In the genomic region with DNA sequence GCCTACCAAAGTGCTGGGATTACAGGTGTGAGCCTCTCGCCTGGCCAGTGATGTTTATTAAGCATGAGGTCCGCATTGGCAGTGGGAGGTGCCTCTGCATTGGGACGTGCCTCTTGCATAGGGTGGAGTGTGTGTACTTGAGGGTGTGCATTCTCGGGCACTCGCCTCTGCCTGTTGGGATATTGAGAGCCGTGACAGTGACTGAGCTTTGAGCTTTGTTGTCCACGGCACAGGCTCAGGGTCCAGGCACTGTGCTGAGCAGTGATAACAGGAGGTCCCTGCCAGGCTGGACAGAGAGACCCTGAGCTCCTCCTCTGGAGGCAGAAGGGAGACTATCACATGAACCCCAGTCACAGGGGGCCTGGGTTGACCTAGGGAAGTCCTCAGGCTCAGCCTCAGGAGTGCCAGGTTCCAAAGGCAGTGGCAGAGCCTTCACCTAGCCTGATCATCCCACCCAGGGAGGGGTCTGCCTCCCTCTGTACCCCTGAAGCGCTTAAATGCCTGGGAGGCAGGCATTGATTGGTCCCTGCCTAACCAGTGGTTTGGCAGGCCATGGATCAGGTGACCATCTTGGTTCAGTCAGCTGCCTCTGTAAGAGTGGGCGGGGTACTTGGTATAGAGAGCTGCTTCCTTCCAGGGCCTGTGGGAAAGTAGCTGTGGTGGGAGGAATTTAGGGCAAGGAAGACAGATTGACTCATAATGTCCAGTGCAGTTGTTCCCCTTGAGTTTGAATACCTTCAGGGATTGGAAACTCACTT, we compare ENCODE assay signal across 1 cellular context.
TF ChIP-seq lines count a peak whose summit lies in the region.

No MANE protein-coding gene starts in this region.

TF ChIP-seq in HepG2, 621 proteins besides CTCF, POLR2A, EP300 and RAD21 (continued from another document and continues in another):
- TF ChIP-seq, protein P1, sequence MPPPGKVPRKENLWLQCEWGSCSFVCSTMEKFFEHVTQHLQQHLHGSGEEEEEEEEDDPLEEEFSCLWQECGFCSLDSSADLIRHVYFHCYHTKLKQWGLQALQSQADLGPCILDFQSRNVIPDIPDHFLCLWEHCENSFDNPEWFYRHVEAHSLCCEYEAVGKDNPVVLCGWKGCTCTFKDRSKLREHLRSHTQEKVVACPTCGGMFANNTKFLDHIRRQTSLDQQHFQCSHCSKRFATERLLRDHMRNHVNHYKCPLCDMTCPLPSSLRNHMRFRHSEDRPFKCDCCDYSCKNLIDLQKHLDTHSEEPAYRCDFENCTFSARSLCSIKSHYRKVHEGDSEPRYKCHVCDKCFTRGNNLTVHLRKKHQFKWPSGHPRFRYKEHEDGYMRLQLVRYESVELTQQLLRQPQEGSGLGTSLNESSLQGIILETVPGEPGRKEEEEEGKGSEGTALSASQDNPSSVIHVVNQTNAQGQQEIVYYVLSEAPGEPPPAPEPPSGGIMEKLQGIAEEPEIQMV (CRISPR knock-in tag; IDR thresholded peaks at IDR 0.05; ENCODE audit: low read depth): peak; percentile 90; the same call in 1 of the 2 replicates
- TF ChIP-seq CCAR2 (optimal IDR thresholded peaks at IDR 0.05; ENCODE audit: low read depth, low read length) (no peak), ZNF678 (CRISPR knock-in tag; IDR thresholded peaks at IDR 0.05) (no peak), HMG20A (CRISPR knock-in tag; IDR thresholded peaks at IDR 0.05; ENCODE audit: borderline replicate concordance) (0 out of 2 replicates have a peak, but pooled peaks have one; percentile 11), ZNF251 (CRISPR knock-in tag; IDR thresholded peaks at IDR 0.05) (no peak), DPF2 (CRISPR knock-in tag; IDR thresholded peaks at IDR 0.05; ENCODE audit: borderline replicate concordance, low read depth) (peak; percentile 60; the same call in 1 of the 2 replicates), SP4 (CRISPR knock-in tag; IDR thresholded peaks at IDR 0.05) (no peak), CBFB (CRISPR knock-in tag; IDR thresholded peaks at IDR 0.05) (no peak), SCMH1 (CRISPR knock-in tag; IDR thresholded peaks at IDR 0.05; ENCODE audit: borderline replicate concordance) (no peak), RARG (CRISPR knock-in tag; IDR thresholded peaks at IDR 0.05; ENCODE audit: low read depth) (no peak), MBNL3 (CRISPR knock-in tag; conservative IDR thresholded peaks at IDR 0.05) (no peak), SP2 (CRISPR knock-in tag; IDR thresholded peaks at IDR 0.05) (no peak), SMARCE1 (IDR thresholded peaks at IDR 0.05; ENCODE audit: borderline replicate concordance) (no peak), YEATS2 (CRISPR knock-in tag; IDR thresholded peaks at IDR 0.05; ENCODE audit: borderline replicate concordance) (peak; percentile 32; the same call in 1 of the 2 replicates), RFXANK (CRISPR knock-in tag; IDR thresholded peaks at IDR 0.05) (no peak), EEA1 (CRISPR knock-in tag; IDR thresholded peaks at IDR 0.05; ENCODE audit: borderline replicate concordance) (no peak), ELF3 (CRISPR knock-in tag; IDR thresholded peaks at IDR 0.05) (peak; percentile 43), POLR2AphosphoS5 (IDR thresholded peaks at IDR 0.05; ENCODE audit: low read depth, low read length) (peak; percentile 71), NFE2L2 (IDR thresholded peaks at IDR 0.05; ENCODE audit: low read length) (no peak)
- TF ChIP-seq, protein P2, sequence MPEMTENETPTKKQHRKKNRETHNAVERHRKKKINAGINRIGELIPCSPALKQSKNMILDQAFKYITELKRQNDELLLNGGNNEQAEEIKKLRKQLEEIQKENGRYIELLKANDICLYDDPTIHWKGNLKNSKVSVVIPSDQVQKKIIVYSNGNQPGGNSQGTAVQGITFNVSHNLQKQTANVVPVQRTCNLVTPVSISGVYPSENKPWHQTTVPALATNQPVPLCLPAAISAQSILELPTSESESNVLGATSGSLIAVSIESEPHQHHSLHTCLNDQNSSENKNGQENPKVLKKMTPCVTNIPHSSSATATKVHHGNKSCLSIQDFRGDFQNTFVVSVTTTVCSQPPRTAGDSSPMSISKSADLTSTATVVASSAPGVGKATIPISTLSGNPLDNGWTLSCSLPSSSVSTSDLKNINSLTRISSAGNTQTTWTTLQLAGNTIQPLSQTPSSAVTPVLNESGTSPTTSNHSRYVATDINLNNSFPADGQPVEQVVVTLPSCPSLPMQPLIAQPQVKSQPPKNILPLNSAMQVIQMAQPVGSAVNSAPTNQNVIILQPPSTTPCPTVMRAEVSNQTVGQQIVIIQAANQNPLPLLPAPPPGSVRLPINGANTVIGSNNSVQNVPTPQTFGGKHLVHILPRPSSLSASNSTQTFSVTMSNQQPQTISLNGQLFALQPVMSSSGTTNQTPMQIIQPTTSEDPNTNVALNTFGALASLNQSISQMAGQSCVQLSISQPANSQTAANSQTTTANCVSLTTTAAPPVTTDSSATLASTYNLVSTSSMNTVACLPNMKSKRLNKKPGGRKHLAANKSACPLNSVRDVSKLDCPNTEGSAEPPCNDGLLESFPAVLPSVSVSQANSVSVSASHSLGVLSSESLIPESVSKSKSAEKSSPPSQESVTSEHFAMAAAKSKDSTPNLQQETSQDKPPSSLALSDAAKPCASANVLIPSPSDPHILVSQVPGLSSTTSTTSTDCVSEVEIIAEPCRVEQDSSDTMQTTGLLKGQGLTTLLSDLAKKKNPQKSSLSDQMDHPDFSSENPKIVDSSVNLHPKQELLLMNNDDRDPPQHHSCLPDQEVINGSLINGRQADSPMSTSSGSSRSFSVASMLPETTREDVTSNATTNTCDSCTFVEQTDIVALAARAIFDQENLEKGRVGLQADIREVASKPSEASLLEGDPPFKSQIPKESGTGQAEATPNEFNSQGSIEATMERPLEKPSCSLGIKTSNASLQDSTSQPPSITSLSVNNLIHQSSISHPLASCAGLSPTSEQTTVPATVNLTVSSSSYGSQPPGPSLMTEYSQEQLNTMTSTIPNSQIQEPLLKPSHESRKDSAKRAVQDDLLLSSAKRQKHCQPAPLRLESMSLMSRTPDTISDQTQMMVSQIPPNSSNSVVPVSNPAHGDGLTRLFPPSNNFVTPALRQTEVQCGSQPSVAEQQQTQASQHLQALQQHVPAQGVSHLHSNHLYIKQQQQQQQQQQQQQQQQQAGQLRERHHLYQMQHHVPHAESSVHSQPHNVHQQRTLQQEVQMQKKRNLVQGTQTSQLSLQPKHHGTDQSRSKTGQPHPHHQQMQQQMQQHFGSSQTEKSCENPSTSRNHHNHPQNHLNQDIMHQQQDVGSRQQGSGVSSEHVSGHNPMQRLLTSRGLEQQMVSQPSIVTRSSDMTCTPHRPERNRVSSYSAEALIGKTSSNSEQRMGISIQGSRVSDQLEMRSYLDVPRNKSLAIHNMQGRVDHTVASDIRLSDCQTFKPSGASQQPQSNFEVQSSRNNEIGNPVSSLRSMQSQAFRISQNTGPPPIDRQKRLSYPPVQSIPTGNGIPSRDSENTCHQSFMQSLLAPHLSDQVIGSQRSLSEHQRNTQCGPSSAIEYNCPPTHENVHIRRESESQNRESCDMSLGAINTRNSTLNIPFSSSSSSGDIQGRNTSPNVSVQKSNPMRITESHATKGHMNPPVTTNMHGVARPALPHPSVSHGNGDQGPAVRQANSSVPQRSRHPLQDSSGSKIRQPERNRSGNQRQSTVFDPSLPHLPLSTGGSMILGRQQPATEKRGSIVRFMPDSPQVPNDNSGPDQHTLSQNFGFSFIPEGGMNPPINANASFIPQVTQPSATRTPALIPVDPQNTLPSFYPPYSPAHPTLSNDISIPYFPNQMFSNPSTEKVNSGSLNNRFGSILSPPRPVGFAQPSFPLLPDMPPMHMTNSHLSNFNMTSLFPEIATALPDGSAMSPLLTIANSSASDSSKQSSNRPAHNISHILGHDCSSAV (CRISPR knock-in tag; IDR thresholded peaks at IDR 0.05; ENCODE audit: borderline replicate concordance): no peak
- TF ChIP-seq, protein P3, sequence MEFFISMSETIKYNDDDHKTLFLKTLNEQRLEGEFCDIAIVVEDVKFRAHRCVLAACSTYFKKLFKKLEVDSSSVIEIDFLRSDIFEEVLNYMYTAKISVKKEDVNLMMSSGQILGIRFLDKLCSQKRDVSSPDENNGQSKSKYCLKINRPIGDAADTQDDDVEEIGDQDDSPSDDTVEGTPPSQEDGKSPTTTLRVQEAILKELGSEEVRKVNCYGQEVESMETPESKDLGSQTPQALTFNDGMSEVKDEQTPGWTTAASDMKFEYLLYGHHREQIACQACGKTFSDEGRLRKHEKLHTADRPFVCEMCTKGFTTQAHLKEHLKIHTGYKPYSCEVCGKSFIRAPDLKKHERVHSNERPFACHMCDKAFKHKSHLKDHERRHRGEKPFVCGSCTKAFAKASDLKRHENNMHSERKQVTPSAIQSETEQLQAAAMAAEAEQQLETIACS (CRISPR knock-in tag; IDR thresholded peaks at IDR 0.05): no peak
- TF ChIP-seq, protein P4, sequence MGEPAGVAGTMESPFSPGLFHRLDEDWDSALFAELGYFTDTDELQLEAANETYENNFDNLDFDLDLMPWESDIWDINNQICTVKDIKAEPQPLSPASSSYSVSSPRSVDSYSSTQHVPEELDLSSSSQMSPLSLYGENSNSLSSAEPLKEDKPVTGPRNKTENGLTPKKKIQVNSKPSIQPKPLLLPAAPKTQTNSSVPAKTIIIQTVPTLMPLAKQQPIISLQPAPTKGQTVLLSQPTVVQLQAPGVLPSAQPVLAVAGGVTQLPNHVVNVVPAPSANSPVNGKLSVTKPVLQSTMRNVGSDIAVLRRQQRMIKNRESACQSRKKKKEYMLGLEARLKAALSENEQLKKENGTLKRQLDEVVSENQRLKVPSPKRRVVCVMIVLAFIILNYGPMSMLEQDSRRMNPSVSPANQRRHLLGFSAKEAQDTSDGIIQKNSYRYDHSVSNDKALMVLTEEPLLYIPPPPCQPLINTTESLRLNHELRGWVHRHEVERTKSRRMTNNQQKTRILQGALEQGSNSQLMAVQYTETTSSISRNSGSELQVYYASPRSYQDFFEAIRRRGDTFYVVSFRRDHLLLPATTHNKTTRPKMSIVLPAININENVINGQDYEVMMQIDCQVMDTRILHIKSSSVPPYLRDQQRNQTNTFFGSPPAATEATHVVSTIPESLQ (CRISPR knock-in tag; conservative IDR thresholded peaks at IDR 0.05): no peak
- TF ChIP-seq, protein P5, sequence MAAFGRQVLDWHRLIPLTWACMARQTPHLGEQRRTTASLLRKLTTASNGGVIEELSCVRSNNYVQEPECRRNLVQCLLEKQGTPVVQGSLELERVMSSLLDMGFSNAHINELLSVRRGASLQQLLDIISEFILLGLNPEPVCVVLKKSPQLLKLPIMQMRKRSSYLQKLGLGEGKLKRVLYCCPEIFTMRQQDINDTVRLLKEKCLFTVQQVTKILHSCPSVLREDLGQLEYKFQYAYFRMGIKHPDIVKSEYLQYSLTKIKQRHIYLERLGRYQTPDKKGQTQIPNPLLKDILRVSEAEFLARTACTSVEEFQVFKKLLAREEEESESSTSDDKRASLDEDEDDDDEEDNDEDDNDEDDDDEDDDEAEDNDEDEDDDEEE (CRISPR knock-in tag; IDR thresholded peaks at IDR 0.05): no peak
- TF ChIP-seq, protein P6, sequence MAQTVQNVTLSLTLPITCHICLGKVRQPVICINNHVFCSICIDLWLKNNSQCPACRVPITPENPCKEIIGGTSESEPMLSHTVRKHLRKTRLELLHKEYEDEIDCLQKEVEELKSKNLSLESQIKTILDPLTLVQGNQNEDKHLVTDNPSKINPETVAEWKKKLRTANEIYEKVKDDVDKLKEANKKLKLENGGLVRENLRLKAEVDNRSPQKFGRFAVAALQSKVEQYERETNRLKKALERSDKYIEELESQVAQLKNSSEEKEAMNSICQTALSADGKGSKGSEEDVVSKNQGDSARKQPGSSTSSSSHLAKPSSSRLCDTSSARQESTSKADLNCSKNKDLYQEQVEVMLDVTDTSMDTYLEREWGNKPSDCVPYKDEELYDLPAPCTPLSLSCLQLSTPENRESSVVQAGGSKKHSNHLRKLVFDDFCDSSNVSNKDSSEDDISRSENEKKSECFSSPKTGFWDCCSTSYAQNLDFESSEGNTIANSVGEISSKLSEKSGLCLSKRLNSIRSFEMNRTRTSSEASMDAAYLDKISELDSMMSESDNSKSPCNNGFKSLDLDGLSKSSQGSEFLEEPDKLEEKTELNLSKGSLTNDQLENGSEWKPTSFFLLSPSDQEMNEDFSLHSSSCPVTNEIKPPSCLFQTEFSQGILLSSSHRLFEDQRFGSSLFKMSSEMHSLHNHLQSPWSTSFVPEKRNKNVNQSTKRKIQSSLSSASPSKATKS (CRISPR knock-in tag; IDR thresholded peaks at IDR 0.05): no peak
- TF ChIP-seq, protein P7, sequence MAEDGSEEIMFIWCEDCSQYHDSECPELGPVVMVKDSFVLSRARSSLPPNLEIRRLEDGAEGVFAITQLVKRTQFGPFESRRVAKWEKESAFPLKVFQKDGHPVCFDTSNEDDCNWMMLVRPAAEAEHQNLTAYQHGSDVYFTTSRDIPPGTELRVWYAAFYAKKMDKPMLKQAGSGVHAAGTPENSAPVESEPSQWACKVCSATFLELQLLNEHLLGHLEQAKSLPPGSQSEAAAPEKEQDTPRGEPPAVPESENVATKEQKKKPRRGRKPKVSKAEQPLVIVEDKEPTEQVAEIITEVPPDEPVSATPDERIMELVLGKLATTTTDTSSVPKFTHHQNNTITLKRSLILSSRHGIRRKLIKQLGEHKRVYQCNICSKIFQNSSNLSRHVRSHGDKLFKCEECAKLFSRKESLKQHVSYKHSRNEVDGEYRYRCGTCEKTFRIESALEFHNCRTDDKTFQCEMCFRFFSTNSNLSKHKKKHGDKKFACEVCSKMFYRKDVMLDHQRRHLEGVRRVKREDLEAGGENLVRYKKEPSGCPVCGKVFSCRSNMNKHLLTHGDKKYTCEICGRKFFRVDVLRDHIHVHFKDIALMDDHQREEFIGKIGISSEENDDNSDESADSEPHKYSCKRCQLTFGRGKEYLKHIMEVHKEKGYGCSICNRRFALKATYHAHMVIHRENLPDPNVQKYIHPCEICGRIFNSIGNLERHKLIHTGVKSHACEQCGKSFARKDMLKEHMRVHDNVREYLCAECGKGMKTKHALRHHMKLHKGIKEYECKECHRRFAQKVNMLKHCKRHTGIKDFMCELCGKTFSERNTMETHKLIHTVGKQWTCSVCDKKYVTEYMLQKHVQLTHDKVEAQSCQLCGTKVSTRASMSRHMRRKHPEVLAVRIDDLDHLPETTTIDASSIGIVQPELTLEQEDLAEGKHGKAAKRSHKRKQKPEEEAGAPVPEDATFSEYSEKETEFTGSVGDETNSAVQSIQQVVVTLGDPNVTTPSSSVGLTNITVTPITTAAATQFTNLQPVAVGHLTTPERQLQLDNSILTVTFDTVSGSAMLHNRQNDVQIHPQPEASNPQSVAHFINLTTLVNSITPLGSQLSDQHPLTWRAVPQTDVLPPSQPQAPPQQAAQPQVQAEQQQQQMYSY (CRISPR knock-in tag; IDR thresholded peaks at IDR 0.05): no peak
- TF ChIP-seq, protein P8, sequence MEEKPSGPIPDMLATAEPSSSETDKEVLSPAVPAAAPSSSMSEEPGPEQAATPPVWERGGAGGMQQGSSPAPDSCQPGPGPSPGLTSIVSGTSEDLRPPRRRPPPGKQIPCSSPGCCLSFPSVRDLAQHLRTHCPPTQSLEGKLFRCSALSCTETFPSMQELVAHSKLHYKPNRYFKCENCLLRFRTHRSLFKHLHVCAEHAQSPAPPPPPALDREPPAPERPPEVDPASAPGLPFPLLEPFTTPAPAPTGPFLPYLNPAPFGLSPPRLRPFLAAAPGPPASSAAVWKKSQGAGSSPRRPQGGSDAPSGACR (CRISPR knock-in tag; IDR thresholded peaks at IDR 0.05): peak; percentile 82
- TF ChIP-seq, protein P9, sequence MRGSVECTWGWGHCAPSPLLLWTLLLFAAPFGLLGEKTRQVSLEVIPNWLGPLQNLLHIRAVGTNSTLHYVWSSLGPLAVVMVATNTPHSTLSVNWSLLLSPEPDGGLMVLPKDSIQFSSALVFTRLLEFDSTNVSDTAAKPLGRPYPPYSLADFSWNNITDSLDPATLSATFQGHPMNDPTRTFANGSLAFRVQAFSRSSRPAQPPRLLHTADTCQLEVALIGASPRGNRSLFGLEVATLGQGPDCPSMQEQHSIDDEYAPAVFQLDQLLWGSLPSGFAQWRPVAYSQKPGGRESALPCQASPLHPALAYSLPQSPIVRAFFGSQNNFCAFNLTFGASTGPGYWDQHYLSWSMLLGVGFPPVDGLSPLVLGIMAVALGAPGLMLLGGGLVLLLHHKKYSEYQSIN (CRISPR knock-in tag; IDR thresholded peaks at IDR 0.05; ENCODE audit: borderline replicate concordance): no peak
